Comparison of ENCODE assay signal across 8 cellular contexts in the genomic region with DNA sequence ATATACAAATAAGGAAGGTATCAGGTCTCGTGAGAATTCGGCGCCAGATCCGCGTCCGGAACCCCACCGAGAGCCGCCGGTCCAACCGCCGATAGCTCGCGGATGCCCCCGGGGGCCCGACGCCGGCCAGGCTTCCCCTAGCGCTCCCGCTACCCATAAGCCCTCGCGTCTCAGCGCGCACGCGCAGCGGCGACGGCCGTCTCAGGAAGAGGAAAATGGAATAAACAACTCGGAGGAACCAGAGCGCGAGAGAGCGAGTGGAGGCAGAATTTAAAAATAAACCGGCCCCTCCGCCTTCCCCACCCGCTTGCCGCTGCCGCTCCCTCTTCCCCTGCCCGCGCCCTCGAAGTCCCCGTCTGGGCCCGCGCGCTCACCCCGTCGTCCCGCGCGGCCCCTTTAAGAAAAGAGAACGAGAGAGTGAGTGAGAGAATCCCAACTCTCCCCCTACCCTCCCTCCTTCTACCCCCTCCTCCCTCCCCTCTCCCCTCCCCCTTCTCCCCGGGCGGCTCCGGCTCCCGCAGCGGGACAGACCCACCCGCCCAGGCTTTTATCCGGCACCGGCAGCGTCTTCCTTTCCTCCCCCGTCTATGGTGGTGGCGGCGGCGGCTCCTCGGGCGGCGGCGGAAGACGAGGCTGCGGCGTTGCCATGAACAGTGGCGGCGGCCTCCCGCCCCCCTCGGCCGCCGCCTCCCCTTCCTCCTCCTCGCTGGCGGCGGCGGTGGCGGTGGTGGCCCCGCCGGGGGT. TPM values are rescaled to one million over a fixed set of nuclear protein-coding genes. Genes with fewer than 3 reads are reported as not detected.
DNase-seq lines count a peak whose midpoint lies in the region; ATAC-seq, FAIRE-seq and TF ChIP-seq lines count a peak whose summit lies in the region.

A gene with protein sequence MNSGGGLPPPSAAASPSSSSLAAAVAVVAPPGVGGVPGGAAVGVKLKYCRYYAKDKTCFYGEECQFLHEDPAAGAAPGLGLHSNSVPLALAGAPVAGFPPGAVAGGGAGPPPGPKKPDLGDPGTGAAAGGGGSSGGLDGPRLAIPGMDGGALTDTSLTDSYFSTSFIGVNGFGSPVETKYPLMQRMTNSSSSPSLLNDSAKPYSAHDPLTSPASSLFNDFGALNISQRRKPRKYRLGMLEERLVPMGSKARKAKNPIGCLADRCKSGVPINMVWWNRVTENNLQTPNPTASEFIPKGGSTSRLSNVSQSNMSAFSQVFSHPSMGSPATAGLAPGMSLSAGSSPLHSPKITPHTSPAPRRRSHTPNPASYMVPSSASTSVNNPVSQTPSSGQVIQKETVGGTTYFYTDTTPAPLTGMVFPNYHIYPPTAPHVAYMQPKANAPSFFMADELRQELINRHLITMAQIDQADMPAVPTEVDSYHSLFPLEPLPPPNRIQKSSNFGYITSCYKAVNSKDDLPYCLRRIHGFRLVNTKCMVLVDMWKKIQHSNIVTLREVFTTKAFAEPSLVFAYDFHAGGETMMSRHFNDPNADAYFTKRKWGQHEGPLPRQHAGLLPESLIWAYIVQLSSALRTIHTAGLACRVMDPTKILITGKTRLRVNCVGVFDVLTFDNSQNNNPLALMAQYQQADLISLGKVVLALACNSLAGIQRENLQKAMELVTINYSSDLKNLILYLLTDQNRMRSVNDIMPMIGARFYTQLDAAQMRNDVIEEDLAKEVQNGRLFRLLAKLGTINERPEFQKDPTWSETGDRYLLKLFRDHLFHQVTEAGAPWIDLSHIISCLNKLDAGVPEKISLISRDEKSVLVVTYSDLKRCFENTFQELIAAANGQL (plus strand): TSS at position 534 of the 744 bp plus-strand sequence. CDS start 113 bp downstream, at position 647.

- intact Hi-C loops in activated naive CD4-positive, alpha-beta T cell treated with anti-CD3 and anti-CD28 coated beads for 36 hours (cut with micrococcal nuclease), result loop anchor here (1.0 to 5.0 kb wide), 10 partner anchors 9 to 886 kb away; a partner anchor contains a TSS

- H3K4me3 ChIP-seq in MG63, result peak within 1 kb of the TSS; percentile 97
- peak within 1 kb of the TSS; percentile 78 to 100 for H3K4me3 ChIP-seq in gastroesophageal sphincter

- TF ChIP-seq POLR2A in H54 (IDR thresholded peaks at IDR 0.05; ENCODE audit: low read depth, low read length) (peak; percentile 67), gastroesophageal sphincter (IDR thresholded peaks at IDR 0.05) (peak in 1 of 2 donors; percentile 43)

- H3K9me3 Mint-ChIP-seq in activated naive CD4-positive, alpha-beta T cell treated with anti-CD3 and anti-CD28 coated beads for 36 hours, result no peaks in the 10 kb centered on the region

- CTCF ChIA-PET in activated naive CD4-positive, alpha-beta T cell treated with anti-CD3 and anti-CD28 coated beads for 36 hours (lab: Charles Lee), result no interaction called here

- no peaks in the 10 kb centered on the region for H3K36me3 Mint-ChIP-seq in activated naive CD4-positive, alpha-beta T cell treated with anti-CD3 and anti-CD28 coated beads for 36 hours (ENCODE audit: low read depth)

- no peak for TF ChIP-seq CTCF in gastroesophageal sphincter (IDR thresholded peaks at IDR 0.05)

- peak within 1 kb of the TSS; percentile 85 to 99 (median 98) for H3K27ac ChIP-seq in gastroesophageal sphincter

- H3K27me3 ChIP-seq in MG63 (no peaks in the 10 kb centered on the region), gastroesophageal sphincter (no peaks in the 10 kb centered on the region)

- H3K36me3 ChIP-seq in MG63, result no peaks in the 10 kb centered on the region
- no peaks in the 10 kb centered on the region for H3K36me3 ChIP-seq in gastroesophageal sphincter

- in situ Hi-C loops in G401 (cut with HindIII; ENCODE audit: low sequenced_read_pairs), result no loop called here

- DNase-seq in G401 (ENCODE audit: low spot score) (peak; percentile 86), H54 (ENCODE audit: insufficient read length, low spot score) (peak; percentile 49), MG63 (peak; percentile 88), SK-N-DZ (ENCODE audit: low spot score) (peak; percentile 85), nucleus accumbens (lab: John Stamatoyannopoulos, UW) (peak in 55 of 56 donors; percentile 39 to 92 (median 84)), superior temporal gyrus (ENCODE audit: extremely low spot score) (peak; percentile 94)
- DNase-seq in activated naive CD4-positive, alpha-beta T cell treated with anti-CD3 and anti-CD28 coated beads for 36 hours, result peak; percentile 92

- peaks cover 37% of the 10 kb centered on the region for H3K4me1 Mint-ChIP-seq in activated naive CD4-positive, alpha-beta T cell treated with anti-CD3 and anti-CD28 coated beads for 36 hours (ENCODE audit: low read depth)

- WGBS in gastroesophageal sphincter (ENCODE audit: low coverage in 1 of 2), 2 donors, result 0% methylated on average over 1 to 39 of the region's 84 CpGs

- peak; percentile 85 for ATAC-seq in gastroesophageal sphincter

- H3K27ac Mint-ChIP-seq in activated naive CD4-positive, alpha-beta T cell treated with anti-CD3 and anti-CD28 coated beads for 36 hours, result peak within 1 kb of the TSS; percentile 96

- FAIRE-seq in H54 (lab: Jason Lieb, UNC), result no peak

- no peaks in the 10 kb centered on the region for H3K27me3 Mint-ChIP-seq in activated naive CD4-positive, alpha-beta T cell treated with anti-CD3 and anti-CD28 coated beads for 36 hours (ENCODE audit: low read depth)

- H3K9me3 ChIP-seq in MG63 (no peaks in the 10 kb centered on the region), gastroesophageal sphincter (no peaks in the 10 kb centered on the region)

- H3K4me3 Mint-ChIP-seq in activated naive CD4-positive, alpha-beta T cell treated with anti-CD3 and anti-CD28 coated beads for 36 hours, result peak within 1 kb of the TSS; percentile 77

- peaks cover 0 to 49% (median 4%) of the 10 kb centered on the region in 3 donors for H3K4me1 ChIP-seq in gastroesophageal sphincter

- TF ChIP-seq EP300 in gastroesophageal sphincter (IDR thresholded peaks at IDR 0.05), result no peak

RNA-seq across cellular contexts. Expression of the gene that starts here (rescaled TPM):
- 11.4 and 21.3 TPM in 2 replicates for total RNA-seq in G401 (2014; rRNA removed; shearing (Covaris generic))
- total RNA-seq in MG63 (2014; rRNA removed; shearing (Covaris generic); ENCODE audit: low replicate concordance), result 11.6 and 17.7 TPM in 2 replicates
- 7.0 and 9.2 TPM in 2 replicates for polyA plus RNA-seq in SK-N-DZ (2014; cell fraction: cytosol; rRNA removed)
- 11.8 and 22.0 TPM in 2 replicates for polyA plus RNA-seq in SK-N-DZ (2014; cell fraction: nucleus; rRNA removed)
- 10 to 100 TPM; 21.2 to 21.7 TPM for total RNA-seq in activated naive CD4-positive, alpha-beta T cell treated with anti-CD3 and anti-CD28 coated beads for 36 hours
- total RNA-seq in gastroesophageal sphincter, result 10 to 100 TPM; 26.0 to 45.0 (median 34.1) TPM

Comparison
In these comparisons a context has a peak if more than half of its experiments do, and no peak if none do; other contexts are left out.
1. Peak in every context shown above with its lines: DNase-seq, ATAC-seq, H3K4me3 ChIP-seq and H3K27ac ChIP-seq.